22 cellular contexts compared by ENCODE assay signal in the genomic region with DNA sequence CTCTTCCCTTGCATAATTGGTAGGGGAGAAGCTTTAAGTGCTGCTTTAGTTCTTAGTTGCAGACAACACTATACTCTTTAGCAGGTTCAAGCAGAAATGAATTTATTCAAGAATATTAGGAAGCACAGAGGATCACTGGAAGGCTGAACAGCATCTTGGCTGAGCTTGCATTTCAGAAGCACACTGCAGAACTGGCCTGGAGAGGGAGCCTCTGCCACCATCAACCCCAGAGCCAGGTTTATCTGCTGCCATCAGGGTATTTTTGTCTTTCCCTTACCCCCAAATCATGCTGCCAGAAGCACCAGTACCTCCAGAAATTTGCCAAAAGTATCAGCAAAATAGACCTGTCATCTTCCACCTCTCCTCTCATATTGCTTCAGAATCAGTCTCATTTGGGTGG.
DNase-seq lines count a peak whose midpoint lies in the region; ATAC-seq and TF ChIP-seq lines count a peak whose summit lies in the region.
"Had no signal": no experiment of that assay in that cellular context is flagged by ENCODE, and none has a peak within 500 bp of the region (broad histone marks: within the 10 kb centered on the region; RNA-seq: fewer than 3 reads in every experiment).

No MANE protein-coding gene starts in this region.

- H3K27ac Mint-ChIP-seq in endodermal cell: no peak overlapping the region
- H3K27ac Mint-ChIP-seq: activated B cell treated with CpG ODN at 0.5 μM for 24 hours; activated CD8-positive, alpha-beta memory T cell treated with anti-CD3 and anti-CD28 coated beads, Interleukin-2, amount 10 ng/mL, durations not matched to agents 7 days and 5 days; activated T-helper 2 cell treated with anti-CD3 and anti-CD28 coated beads, Interferon-gamma antibody, Interleukin-2, Interleukin-4, amounts not matched to agents 10 μg/mL and 5 μg/mL and 100 μg/mL, durations not matched to agents 14 hours and 24 hours and 36 hours; effector memory CD8-positive, alpha-beta T cell had no signal

- no peaks in the 10 kb centered on the region for H3F3A ChIP-seq in Loucy (ENCODE audit: low read depth)

- H4K20me1 ChIP-seq in Loucy (ENCODE audit: insufficient read depth, low read length, poor library complexity, severe bottlenecking): no peaks in the 10 kb centered on the region
- H4K20me1 ChIP-seq: BLaER1 had no signal

- peak; percentile 63 for DNase-seq in endodermal cell
- no peak for DNase-seq in activated CD4-positive, alpha-beta T cell treated with anti-CD3 and anti-CD28 coated beads, Interleukin-2, amount 50 U/mL, for 48 hours
- DNase-seq in BE2C: no peak
- no peak for DNase-seq in posterior vena cava (ENCODE audit: low spot score)
- DNase-seq: activated B cell treated with CpG ODN at 0.5 μM for 24 hours; activated CD8-positive, alpha-beta memory T cell treated with anti-CD3 and anti-CD28 coated beads, Interleukin-2, amount 10 ng/mL, durations not matched to agents 7 days and 5 days; effector memory CD8-positive, alpha-beta T cell; foreskin melanocyte; GF-D8; left ventricle myocardium superior; NCI-H1105 treated with DMSO at 0.1 percent for 48 hours; NCI-H226; stimulated activated CD4-positive, alpha-beta T cell treated with anti-CD3 and anti-CD28 coated beads, Interleukin-4, amount 100 ng/mL, for 24 hours; T-helper 2 cell had no signal

- H2AFZ ChIP-seq in Loucy (ENCODE audit: low read length): no peak overlapping the region

- H3K4me3 ChIP-seq in Loucy (ENCODE audit: low read length, poor library complexity, severe bottlenecking) (no peak overlapping the region), endodermal cell (ENCODE audit: low read length) (no peak overlapping the region), liver (ENCODE audit: low read depth in 1 of 3, low read length in 3 of 3) (no peak overlapping the region), BE2C (ENCODE audit: low read depth, low read length) (no peak overlapping the region)
- H3K4me3 ChIP-seq: BLaER1 had no signal

- no peak overlapping the region for H3K4me2 ChIP-seq in Loucy (ENCODE audit: low read depth, low read length, poor library complexity, severe bottlenecking)
- H3K4me2 ChIP-seq: BLaER1 had no signal

- H3K27ac ChIP-seq in C4-2B (no peak overlapping the region), endodermal cell (ENCODE audit: low read depth, low read length) (no peak overlapping the region), liver (ENCODE audit: low read depth in 1 of 2, low read length in 2 of 2) (no peak overlapping the region)
- H3K27ac ChIP-seq: BLaER1 had no signal

- H3K36me3 ChIP-seq in Loucy (ENCODE audit: insufficient read depth, low read length) (no peaks in the 10 kb centered on the region), endodermal cell (ENCODE audit: control insufficient read depth, insufficient read depth, low read length) (no peaks in the 10 kb centered on the region), liver (ENCODE audit: control insufficient read depth in 4 of 4, insufficient read depth in 3 of 4, low read depth in 1 of 4, low read length in 3 of 4) (no peaks in the 10 kb centered on the region), BE2C (no peaks in the 10 kb centered on the region)
- H3K36me3 ChIP-seq: BLaER1 had no signal

- H3K9ac ChIP-seq in Loucy (ENCODE audit: low read depth, low read length, poor library complexity, severe bottlenecking): no peak overlapping the region
- H3K9ac ChIP-seq in endodermal cell (ENCODE audit: extremely low read depth, low read length, poor library complexity, severe bottlenecking): no peak overlapping the region
- no peak overlapping the region for H3K9ac ChIP-seq in liver (ENCODE audit: low read depth in 1 of 2, low read length in 2 of 2)
- H3K9ac ChIP-seq: BLaER1 had no signal

- H3K27me3 ChIP-seq in Loucy (ENCODE audit: insufficient read depth, low read length, poor library complexity, severe bottlenecking) (no peaks in the 10 kb centered on the region), endodermal cell (ENCODE audit: control insufficient read depth, insufficient read depth, low read length, poor library complexity, severe bottlenecking) (peaks cover 7% of the 10 kb centered on the region), liver (ENCODE audit: control insufficient read depth in 4 of 4, insufficient read depth in 4 of 4, low read length in 3 of 4) (no peaks in the 10 kb centered on the region), BE2C (no peaks in the 10 kb centered on the region)
- H3K27me3 ChIP-seq: BLaER1 had no signal

- peaks cover 14% of the 10 kb centered on the region for H3K4me1 Mint-ChIP-seq in endodermal cell
- H3K4me1 Mint-ChIP-seq: activated B cell treated with CpG ODN at 0.5 μM for 24 hours; activated CD8-positive, alpha-beta memory T cell treated with anti-CD3 and anti-CD28 coated beads, Interleukin-2, amount 10 ng/mL, durations not matched to agents 7 days and 5 days; central memory CD8-positive, alpha-beta T cell had no signal

- ATAC-seq in HG02642 (IDR thresholded peaks at IDR 0.05; ENCODE audit: poor library complexity, unreplicated experiment): no peak
- ATAC-seq: activated CD8-positive, alpha-beta memory T cell treated with anti-CD3 and anti-CD28 coated beads, Interleukin-2, amount 10 ng/mL, durations not matched to agents 7 days and 5 days; effector memory CD8-positive, alpha-beta T cell; left ventricle myocardium superior; Right ventricle myocardium inferior had no signal

- peak; percentile 12 for TF ChIP-seq CTCF in C4-2B (conservative IDR thresholded peaks at IDR 0.05)
- peak; percentile 44 for TF ChIP-seq CTCF in Loucy (conservative IDR thresholded peaks at IDR 0.05; ENCODE audit: low read length)
- TF ChIP-seq CTCF in endodermal cell (conservative IDR thresholded peaks at IDR 0.05): peak; percentile 72
- no peak for TF ChIP-seq CTCF in liver (IDR thresholded peaks at IDR 0.05; ENCODE audit: low read depth, low read length, missing input control)
- TF ChIP-seq CTCF in BE2C (IDR thresholded peaks at IDR 0.05; ENCODE audit: low read depth, low read length): no peak; the same call in 1 of the 2 replicates

- intact Hi-C loops in posterior vena cava (cut with DNase I): no loop called here

- H3K4me1 ChIP-seq in Loucy (ENCODE audit: insufficient read depth, low read length, poor library complexity, severe bottlenecking): no peaks in the 10 kb centered on the region
- peaks cover 9% of the 10 kb centered on the region for H3K4me1 ChIP-seq in endodermal cell (ENCODE audit: control insufficient read depth, insufficient read depth, low read length)
- H3K4me1 ChIP-seq in liver (ENCODE audit: control insufficient read depth in 4 of 4, insufficient read depth in 4 of 4, low read length in 3 of 4): peaks cover 0 to 11% (median 8%) of the 10 kb centered on the region in 4 donors
- H3K4me1 ChIP-seq in BE2C: no peaks in the 10 kb centered on the region
- H3K4me1 ChIP-seq: BLaER1 had no signal

- no peaks in the 10 kb centered on the region for H3K79me2 ChIP-seq in Loucy (ENCODE audit: insufficient read depth, low read length)

- H3K9me3 ChIP-seq in Loucy (ENCODE audit: insufficient read depth, low read depth, low read length) (no peaks in the 10 kb centered on the region), endodermal cell (ENCODE audit: control insufficient read depth, low read length) (no peaks in the 10 kb centered on the region), liver (ENCODE audit: control insufficient read depth in 4 of 4, low read length in 3 of 4) (no peaks in the 10 kb centered on the region), BE2C (no peaks in the 10 kb centered on the region)
- H3K9me3 ChIP-seq: BLaER1 had no signal

- H3K27me3 Mint-ChIP-seq in endodermal cell (ENCODE audit: insufficient read depth): no peaks in the 10 kb centered on the region

- H3K4me3 Mint-ChIP-seq in endodermal cell: no peak overlapping the region
- H3K4me3 Mint-ChIP-seq: activated B cell treated with CpG ODN at 0.5 μM for 24 hours; activated CD8-positive, alpha-beta memory T cell treated with anti-CD3 and anti-CD28 coated beads, Interleukin-2, amount 10 ng/mL, durations not matched to agents 7 days and 5 days; central memory CD8-positive, alpha-beta T cell; effector memory CD8-positive, alpha-beta T cell had no signal

- no peaks in the 10 kb centered on the region for H3K9me2 ChIP-seq in Loucy (replicated peaks; ENCODE audit: low read depth, low read length)

- no peaks in the 10 kb centered on the region for H3K36me3 Mint-ChIP-seq in endodermal cell (ENCODE audit: low read depth)
- H3K36me3 Mint-ChIP-seq: activated CD8-positive, alpha-beta memory T cell treated with anti-CD3 and anti-CD28 coated beads, Interleukin-2, amount 10 ng/mL, durations not matched to agents 7 days and 5 days had no signal

- H3K9me3 Mint-ChIP-seq in endodermal cell: no peaks in the 10 kb centered on the region
- H3K9me3 Mint-ChIP-seq: activated B cell treated with CpG ODN at 0.5 μM for 24 hours; activated T-helper 2 cell treated with anti-CD3 and anti-CD28 coated beads, Interferon-gamma antibody, Interleukin-2, Interleukin-4, amounts not matched to agents 10 μg/mL and 5 μg/mL and 100 μg/mL, durations not matched to agents 14 hours and 24 hours and 36 hours; central memory CD8-positive, alpha-beta T cell had no signal

- TF ChIP-seq RAD21 in liver (IDR thresholded peaks at IDR 0.05): peak; percentile 46 to 53

TF ChIP-seq in liver, 16 proteins besides CTCF, POLR2A, EP300 and RAD21:
- TF ChIP-seq, protein P1, sequence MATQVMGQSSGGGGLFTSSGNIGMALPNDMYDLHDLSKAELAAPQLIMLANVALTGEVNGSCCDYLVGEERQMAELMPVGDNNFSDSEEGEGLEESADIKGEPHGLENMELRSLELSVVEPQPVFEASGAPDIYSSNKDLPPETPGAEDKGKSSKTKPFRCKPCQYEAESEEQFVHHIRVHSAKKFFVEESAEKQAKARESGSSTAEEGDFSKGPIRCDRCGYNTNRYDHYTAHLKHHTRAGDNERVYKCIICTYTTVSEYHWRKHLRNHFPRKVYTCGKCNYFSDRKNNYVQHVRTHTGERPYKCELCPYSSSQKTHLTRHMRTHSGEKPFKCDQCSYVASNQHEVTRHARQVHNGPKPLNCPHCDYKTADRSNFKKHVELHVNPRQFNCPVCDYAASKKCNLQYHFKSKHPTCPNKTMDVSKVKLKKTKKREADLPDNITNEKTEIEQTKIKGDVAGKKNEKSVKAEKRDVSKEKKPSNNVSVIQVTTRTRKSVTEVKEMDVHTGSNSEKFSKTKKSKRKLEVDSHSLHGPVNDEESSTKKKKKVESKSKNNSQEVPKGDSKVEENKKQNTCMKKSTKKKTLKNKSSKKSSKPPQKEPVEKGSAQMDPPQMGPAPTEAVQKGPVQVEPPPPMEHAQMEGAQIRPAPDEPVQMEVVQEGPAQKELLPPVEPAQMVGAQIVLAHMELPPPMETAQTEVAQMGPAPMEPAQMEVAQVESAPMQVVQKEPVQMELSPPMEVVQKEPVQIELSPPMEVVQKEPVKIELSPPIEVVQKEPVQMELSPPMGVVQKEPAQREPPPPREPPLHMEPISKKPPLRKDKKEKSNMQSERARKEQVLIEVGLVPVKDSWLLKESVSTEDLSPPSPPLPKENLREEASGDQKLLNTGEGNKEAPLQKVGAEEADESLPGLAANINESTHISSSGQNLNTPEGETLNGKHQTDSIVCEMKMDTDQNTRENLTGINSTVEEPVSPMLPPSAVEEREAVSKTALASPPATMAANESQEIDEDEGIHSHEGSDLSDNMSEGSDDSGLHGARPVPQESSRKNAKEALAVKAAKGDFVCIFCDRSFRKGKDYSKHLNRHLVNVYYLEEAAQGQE (IDR thresholded peaks at IDR 0.05): no peak
- TF ChIP-seq FOXA1 (IDR thresholded peaks at IDR 0.05): no peak
- no peak for TF ChIP-seq SP1 (IDR thresholded peaks at IDR 0.05)
- TF ChIP-seq HNF4A (conservative IDR thresholded peaks at IDR 0.05): no peak
TF ChIP-seq in liver: peak in this region for 0.

Comparison
In these comparisons a context has a peak if more than half of its experiments do, and no peak if none do; other contexts are left out.
1. CTCF ChIP-seq: peak in C4-2B (single experiment), Loucy (single experiment) and endodermal cell (single experiment); none in liver (single experiment) and BE2C (single experiment).